Comparison of ENCODE assay signal across 8 cellular contexts in genomic region chrX:129843459-129844306, GRCh38. TPM values are rescaled to one million over a fixed set of nuclear protein-coding genes. Genes with fewer than 3 reads are reported as not detected.
A peak's percentile ranks its signal among the peaks of the same experiment; 100 is the strongest.
DNase-seq lines count a peak whose midpoint lies in the region; ATAC-seq, FAIRE-seq and TF ChIP-seq lines count a peak whose summit lies in the region.

Gene ZDHHC9 (minus strand): TSS chrX:129843886. CDS start chrX:129841945, 1,941 bp downstream.

- TF ChIP-seq CTCF in HepG2 (CRISPR knock-in tag; IDR thresholded peaks at IDR 0.05): no peak

- H4K20me1 ChIP-seq in BLaER1 treated with 17β-estradiol and CSF1 and Interleukin-3, amounts not matched to agents 10 nM and 100 nM: peaks cover 0 to 35% (median 10%) of the 10 kb centered on the region in 11 experiments; a peak in 8 of 22 replicates
- no peaks in the 10 kb centered on the region for H4K20me1 ChIP-seq in HepG2 (ENCODE audit: insufficient read depth, low read length)

- H3K4me2 ChIP-seq in BLaER1 treated with 17β-estradiol and CSF1 and Interleukin-3, amounts not matched to agents 10 nM and 100 nM: peak within 1 kb of the TSS; percentile 63 to 87 (median 81)
- peak within 1 kb of the TSS; percentile 83 for H3K4me2 ChIP-seq in HepG2 (ENCODE audit: low read depth, low read length)

- TF ChIP-seq EP300 in HepG2 (IDR thresholded peaks at IDR 0.05; ENCODE audit: low read depth in 2 of 2, low read length in 2 of 2) (no peak), HepG2 (CRISPR knock-in tag; IDR thresholded peaks at IDR 0.05; ENCODE audit: borderline replicate concordance) (no peak)

- POLR2A ChIA-PET in HepG2 (lab: Yijun Ruan, JAX): interaction anchor here (1.1 kb wide), 1 partner anchor 33 kb away, joined by 3 read pairs; no protein-coding TSS in a partner anchor

- peaks cover 0 to 9% (median 0%) of the 10 kb centered on the region in 11 experiments; a peak in 3 of 22 replicates for H3K36me3 ChIP-seq in BLaER1 treated with 17β-estradiol and CSF1 and Interleukin-3, amounts not matched to agents 10 nM and 100 nM
- peaks cover 1 to 15% of the 10 kb centered on the region in 2 experiments; a peak in 1 of 5 replicates for H3K36me3 ChIP-seq in HepG2 (replicated peaks in 1 of 2; ENCODE audit: control insufficient read depth in 1 of 2, insufficient read depth in 2 of 2, low read length in 2 of 2)

- WGBS in HepG2 (ENCODE audit: low lambda C conversion rate): no CpG with 5 or more reads among the region's 72 CpGs

- peaks cover 12 to 35% (median 27%) of the 10 kb centered on the region in 10 experiments; a peak in 17 of 20 replicates for H3K4me1 ChIP-seq in BLaER1 treated with 17β-estradiol and CSF1 and Interleukin-3, amounts not matched to agents 10 nM and 100 nM
- peaks cover 50% of the 10 kb centered on the region for H3K4me1 ChIP-seq in HepG2 (ENCODE audit: insufficient read depth, low read length)

- H3K4me3 ChIP-seq in BLaER1 treated with 17β-estradiol and CSF1 and Interleukin-3, amounts not matched to agents 10 nM and 100 nM: peak within 1 kb of the TSS; percentile 63 to 83 (median 78)
- H3K4me3 ChIP-seq in HepG2 (replicated peaks in 1 of 3; ENCODE audit: insufficient read depth in 1 of 3, low read depth in 2 of 3, low read length in 3 of 3): peak within 1 kb of the TSS; percentile 65 to 81 (median 77)

- in situ Hi-C loops in HepG2 (cut with HindIII; ENCODE audit: extremely low pct_ligation_motif_present, low pct_unique_long_range_greater_than_20kb): loop anchor here (10.0 kb wide), 1 partner anchor 61 kb away; the partner anchor contains the start of gene UTP14A

- ATAC-seq in GM19372 (IDR thresholded peaks at IDR 0.05; ENCODE audit: low read depth, unreplicated experiment): peak; percentile 98
- ATAC-seq in HG03521 (IDR thresholded peaks at IDR 0.05; ENCODE audit: unreplicated experiment): peak; percentile 97
- ATAC-seq in HepG2: peak; percentile 93

- peak within 1 kb of the TSS; percentile 54 for H2AFZ ChIP-seq in HepG2 (ENCODE audit: low read length)

- TF ChIP-seq RAD21 in HepG2 (CRISPR knock-in tag; IDR thresholded peaks at IDR 0.05): no peak

- FAIRE-seq in HepG2 (lab: Jason Lieb, UNC): peak; percentile 73

- H3K9me3 ChIP-seq in BLaER1 treated with 17β-estradiol and CSF1 and Interleukin-3, amounts not matched to agents 10 nM and 100 nM (replicated peaks in 1 of 11): peaks cover 0 to 9% (median 2%) of the 10 kb centered on the region in 11 experiments; a peak in 7 of 22 replicates
- no peaks in the 10 kb centered on the region for H3K9me3 ChIP-seq in HepG2 (ENCODE audit: low read length)

- peaks cover 39% of the 10 kb centered on the region for H3K79me2 ChIP-seq in HepG2 (ENCODE audit: insufficient read depth, low read length)

- H3K27me3 ChIP-seq in BLaER1 treated with 17β-estradiol and CSF1 and Interleukin-3, amounts not matched to agents 10 nM and 100 nM: peaks cover 48 to 90% (median 64%) of the 10 kb centered on the region in 11 experiments
- H3K27me3 ChIP-seq in HepG2 (ENCODE audit: control insufficient read depth in 1 of 2, insufficient read depth in 2 of 2, low read length in 2 of 2): no peaks in the 10 kb centered on the region

- peak within 1 kb of the TSS; percentile 68 to 84 (median 80) for H3K9ac ChIP-seq in BLaER1 treated with 17β-estradiol and CSF1 and Interleukin-3, amounts not matched to agents 10 nM and 100 nM
- H3K9ac ChIP-seq in HepG2 (ENCODE audit: insufficient read depth, low read depth, low read length): peak within 1 kb of the TSS; percentile 76

- peak; percentile 94 for DNase-seq in NCI-H748 (lab: John Stamatoyannopoulos, UW; ENCODE audit: unreplicated experiment)
- peak; percentile 81 to 82 for DNase-seq in activated CD4-positive, alpha-beta T cell treated with anti-CD3 and anti-CD28 coated beads, Interleukin-2, amount 50 U/mL, for 4 hours
- peak; percentile 89 for DNase-seq in dermis blood vessel endothelial cell
- DNase-seq in HepG2 (ENCODE audit: low spot score): peak; percentile 76
- DNase-seq in stimulated activated CD4-positive, alpha-beta T cell treated with anti-CD3 and anti-CD28 coated beads, Interleukin-2, amount 100 ng/mL, for 48 hours: peak; percentile 70 to 74

- H3K27ac ChIP-seq in BLaER1 treated with 17β-estradiol and CSF1 and Interleukin-3, amounts not matched to agents 10 nM and 100 nM: peak within 1 kb of the TSS; percentile 26 to 76 (median 70); a peak in 21 of 22 replicates
- peak within 1 kb of the TSS; percentile 73 for H3K27ac ChIP-seq in HepG2 (ENCODE audit: extremely low read length, insufficient read depth, low read length)

- intact Hi-C loops in HepG2 (cut with micrococcal nuclease; ENCODE audit: unreplicated experiment): loop anchor here (10.0 kb wide), 1 partner anchor 61 kb away; the partner anchor contains the start of gene UTP14A

- TF ChIP-seq POLR2A in HepG2 (IDR thresholded peaks at IDR 0.05; ENCODE audit: insufficient read depth in 1 of 2, low read depth in 2 of 2, low read length in 2 of 2): peak; percentile 77 to 80

- CTCF ChIA-PET in HepG2 (lab: Yijun Ruan, JAX; ENCODE audit: low intra/inter-chr PET ratio, low total read pairs): no interaction called here

- no TSS peak for BruUV-seq in HepG2 (replicated peaks; lab: Mats Ljungman, UMichigan)

TF ChIP-seq in HepG2, 621 proteins besides CTCF, POLR2A, EP300 and RAD21 (continues in another document):
- TF ChIP-seq SP4 (CRISPR knock-in tag; IDR thresholded peaks at IDR 0.05) (peak; percentile 82), ZBTB42 (CRISPR knock-in tag; IDR thresholded peaks at IDR 0.05) (peak; percentile 84), ZNF687 (CRISPR knock-in tag; IDR thresholded peaks at IDR 0.05) (peak; percentile 43), POLR2G (IDR thresholded peaks at IDR 0.05; ENCODE audit: low read depth, low read length) (peak; percentile 73), MYC (CRISPR knock-in tag; IDR thresholded peaks at IDR 0.05; ENCODE audit: borderline replicate concordance) (peak; percentile 70; the same call in 1 of the 2 replicates), PHF8 (CRISPR knock-in tag; IDR thresholded peaks at IDR 0.05) (peak; percentile 56; the same call in 1 of the 2 replicates), MAF1 (CRISPR knock-in tag; IDR thresholded peaks at IDR 0.05; ENCODE audit: borderline replicate concordance) (no peak)

RNA-seq across cellular contexts. Expression of gene ZDHHC9, which starts in this region (rescaled TPM):
- 22.1 and 23.5 TPM in 2 replicates for total RNA-seq in dermis blood vessel endothelial cell
- 14.5 and 28.3 TPM in 2 replicates for total RNA-seq in HepG2 (2016; rRNA removed; fragmentation: Illumina TruSeq; extraction: Trizol)
- 4.3 and 4.4 TPM in 2 replicates for total RNA-seq in HepG2 (2016; cell fraction: cytosol; rRNA removed; fragmentation: Illumina TruSeq; extraction: Trizol; ENCODE audit: low read depth)
- 15.3 and 26.5 TPM in 2 replicates for total RNA-seq in HepG2 (2016; cell fraction: insoluble cytoplasmic fraction; rRNA removed; fragmentation: Illumina TruSeq; extraction: Trizol)
- 15.1 and 18.5 TPM in 2 replicates for total RNA-seq in HepG2 (2016; cell fraction: membrane; rRNA removed; fragmentation: Illumina TruSeq; extraction: Trizol)
- total RNA-seq in HepG2 (2016; cell fraction: nucleus; rRNA removed; fragmentation: Illumina TruSeq; extraction: Trizol): 28.8 and 34.6 TPM in 2 replicates
- polyA plus RNA-seq in HepG2 (2011; rRNA removed): 51.9 and 53.1 TPM in 2 replicates
- 36.0 and 50.3 TPM in 2 replicates for polyA plus RNA-seq in HepG2 (2011; cell fraction: cytosol; rRNA removed)
- polyA plus RNA-seq in HepG2 (2011; cell fraction: nucleus; rRNA removed): 31.2 and 33.5 TPM in 2 replicates
- polyA plus RNA-seq in HepG2 (2012): 40.1 and 49.9 TPM in 2 replicates
- polyA plus RNA-seq in HepG2 (2016; cell fraction: cytosol; fragmentation: Illumina TruSeq; extraction: Trizol; ENCODE audit: low read depth): 5.7 and 8.1 TPM in 2 replicates
- polyA plus RNA-seq in HepG2 (2016; cell fraction: insoluble cytoplasmic fraction; fragmentation: Illumina TruSeq; extraction: Trizol; ENCODE audit: low read depth): 16.7 and 19.3 TPM in 2 replicates
- polyA plus RNA-seq in HepG2 (2016; cell fraction: membrane; fragmentation: Illumina TruSeq; extraction: Trizol; ENCODE audit: low read depth): 17.1 and 18.0 TPM in 2 replicates
- 43.6 and 44.3 TPM in 2 replicates for polyA plus RNA-seq in HepG2 (2016; cell fraction: nucleus; fragmentation: Illumina TruSeq; extraction: Trizol; ENCODE audit: insufficient read depth, low read depth)
- polyA minus RNA-seq in HepG2 (2011; rRNA and poly(A)+ RNA removed; ENCODE audit: low replicate concordance): 50.7 and 145 TPM in 2 replicates
- polyA minus RNA-seq in HepG2 (2011; cell fraction: cytosol; rRNA and poly(A)+ RNA removed): 33.1 and 49.3 TPM in 2 replicates
- 46.7 and 54.3 TPM in 2 replicates for polyA minus RNA-seq in HepG2 (2011; cell fraction: nucleus; rRNA and poly(A)+ RNA removed)

Comparison
In these comparisons a context has a peak if more than half of its experiments do, and no peak if none do; other contexts are left out.
1. Peak in every context shown above with its lines: DNase-seq, ATAC-seq, H3K4me3 ChIP-seq and H3K27ac ChIP-seq.